ENCODE assay signal across 1 cellular context in genomic region chr11:135037828-135038227, GRCh38.
TF ChIP-seq lines count a peak whose summit lies in the region.

No MANE protein-coding gene starts in this region.

TF ChIP-seq in GM23338, 12 proteins besides CTCF, POLR2A, EP300 and RAD21 (continued from another document):
- no peak for TF ChIP-seq ZNF462 (CRISPR knock-in tag; IDR thresholded peaks at IDR 0.05)
